In genomic region chr1:95561244-95561840, GRCh38 we compare ENCODE assay signal across 22 cellular contexts.
"Had no signal": no experiment of that assay in that cellular context is flagged by ENCODE, and none has a peak within 500 bp of the region (broad histone marks: within the 10 kb centered on the region; RNA-seq: fewer than 3 reads in every experiment).

No MANE protein-coding gene starts in this region.

- H3K27ac Mint-ChIP-seq: naive B cell; nephron; stimulated activated naive B cell treated with anti-CD40 and anti-IgM and Interleukin-4, amounts not matched to agents 10 μg/mL and 1 μg/mL and 100 μg/mL, for 72 hours; stimulated activated naive CD8-positive, alpha-beta T cell treated with anti-CD3 and anti-CD28 coated beads, Interleukin-15, amount 100 ng/mL, for 72 hours had no signal

- H3K4me3 ChIP-seq: dorsolateral prefrontal cortex, heart left ventricle, lung, right atrium auricular region, sigmoid colon, skin epidermis, testis, tibial nerve, upper lobe of right lung, vagina had no signal

- H3K4me1 ChIP-seq: heart left ventricle, right atrium auricular region, testis, tibial nerve, upper lobe of right lung, vagina had no signal

- H3K4me3 Mint-ChIP-seq: naive B cell; nephron; stimulated activated naive B cell treated with anti-CD40 and anti-IgM and Interleukin-4, amounts not matched to agents 10 μg/mL and 1 μg/mL and 100 μg/mL, for 72 hours; stimulated activated naive CD8-positive, alpha-beta T cell treated with anti-CD3 and anti-CD28 coated beads, Interleukin-15, amount 100 ng/mL, for 72 hours had no signal

- H3K9me3 ChIP-seq: testis, vagina had no signal

- H3K27me3 Mint-ChIP-seq: naive B cell; stimulated activated naive B cell treated with anti-CD40 and anti-IgM and Interleukin-4, amounts not matched to agents 10 μg/mL and 1 μg/mL and 100 μg/mL, for 72 hours; stimulated activated naive CD8-positive, alpha-beta T cell treated with anti-CD3 and anti-CD28 coated beads, Interleukin-15, amount 100 ng/mL, for 72 hours had no signal

- H3K36me3 Mint-ChIP-seq: stimulated activated naive B cell treated with anti-CD40 and anti-IgM and Interleukin-4, amounts not matched to agents 10 μg/mL and 1 μg/mL and 100 μg/mL, for 72 hours had no signal

- H3K4me1 Mint-ChIP-seq: naive B cell; stimulated activated naive B cell treated with anti-CD40 and anti-IgM and Interleukin-4, amounts not matched to agents 10 μg/mL and 1 μg/mL and 100 μg/mL, for 72 hours; stimulated activated naive CD8-positive, alpha-beta T cell treated with anti-CD3 and anti-CD28 coated beads, Interleukin-15, amount 100 ng/mL, for 72 hours had no signal

- H3K27me3 ChIP-seq: dorsolateral prefrontal cortex, heart left ventricle, right atrium auricular region, sigmoid colon, testis, tibial nerve, upper lobe of right lung, vagina had no signal

- H3K36me3 ChIP-seq: heart left ventricle, right atrium auricular region, sigmoid colon, tibial nerve, upper lobe of right lung, vagina had no signal

- DNase-seq: dorsolateral prefrontal cortex; effector CD8-positive, alpha-beta T cell; heart left ventricle; hippocampal formation; left colon; left ventricle myocardium superior; mesendoderm; naive B cell; posterior cingulate gyrus; sigmoid colon; stimulated activated CD4-positive, alpha-beta T cell treated with anti-CD3 and anti-CD28 coated beads, Interleukin-2, amount 100 ng/mL, for 24 hours; stimulated activated CD4-positive, alpha-beta T cell treated with anti-CD3 and anti-CD28 coated beads, Interleukin-4, amount 100 ng/mL, for 4 hours; stimulated activated naive B cell treated with anti-CD40 and anti-IgM and Interleukin-4, amounts not matched to agents 10 μg/mL and 1 μg/mL and 100 μg/mL, for 72 hours; stimulated activated naive CD8-positive, alpha-beta T cell treated with anti-CD3 and anti-CD28 coated beads, Interleukin-15, amount 100 ng/mL, for 72 hours; testis; upper lobe of right lung had no signal
